Comparison of ENCODE assay signal across 9 cellular contexts in the genomic region with DNA sequence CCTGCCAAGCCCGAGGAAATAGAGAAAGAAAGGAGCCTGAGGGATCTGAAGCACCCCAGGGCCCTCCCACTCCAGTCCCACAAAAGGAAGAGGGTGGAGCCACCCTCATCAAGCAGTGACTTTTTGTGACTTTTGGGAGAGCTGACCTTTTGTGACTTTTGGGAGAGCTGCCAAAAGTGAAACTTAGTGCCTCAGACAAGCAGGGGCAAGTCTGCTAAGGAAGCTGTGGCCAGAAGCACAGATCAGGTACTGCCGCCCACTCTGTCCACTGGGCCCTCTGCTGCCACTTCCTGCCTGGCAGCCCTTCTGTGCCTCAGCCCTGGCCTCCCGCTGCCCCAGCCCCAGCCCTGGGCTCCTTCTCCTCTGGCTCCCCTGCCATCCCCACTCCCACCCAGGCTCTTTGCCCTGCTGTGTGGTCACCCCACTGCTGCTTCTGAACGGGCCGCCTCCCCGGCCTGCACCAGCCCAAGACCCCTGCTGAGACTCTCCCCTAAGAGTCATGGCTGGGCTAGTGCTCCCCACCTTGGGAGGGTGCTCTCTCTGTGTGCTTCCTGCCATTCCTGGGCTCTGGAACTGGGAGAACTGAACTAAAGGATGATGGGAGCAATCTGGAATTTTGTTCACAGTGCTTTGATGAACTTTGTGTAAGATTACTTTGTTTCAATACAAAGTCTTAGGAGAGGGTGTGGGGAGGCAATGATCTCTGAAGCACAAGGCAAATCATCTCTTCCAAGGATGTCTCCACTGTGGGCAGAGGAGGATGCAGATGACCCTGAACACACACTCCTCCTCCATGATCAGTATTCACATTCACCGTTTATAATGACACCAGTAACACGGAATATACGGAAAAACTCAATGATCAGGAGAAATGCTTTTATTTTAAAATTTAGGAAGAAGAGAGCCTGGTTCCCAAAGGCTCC. TPM values are rescaled to one million over a fixed set of nuclear protein-coding genes. Genes with fewer than 3 reads are reported as not detected.
DNase-seq lines count a peak whose midpoint lies in the region; ATAC-seq and TF ChIP-seq lines count a peak whose summit lies in the region.
"Had no signal": no experiment of that assay in that cellular context is flagged by ENCODE, and none has a peak within 500 bp of the region (broad histone marks: within the 10 kb centered on the region; RNA-seq: fewer than 3 reads in every experiment).

Gene APOBEC3H (plus strand): TSS at position 147 of the 923 bp plus-strand sequence. CDS start 3,035 bp downstream, outside the sequence.

- intact Hi-C loops in Right ventricle myocardium inferior (cut with DNase I), result no loop called here

- TF ChIP-seq CTCF in right atrium auricular region (IDR thresholded peaks at IDR 0.05) (no peak), fibroblast of lung (conservative IDR thresholded peaks at IDR 0.05 in 1 of 2, IDR thresholded peaks at IDR 0.05 in 1 of 2; ENCODE audit: low read depth in 1 of 2, low read length in 2 of 2) (no peak)

- H3K4me1 ChIP-seq in right atrium auricular region (peaks cover 0 to 9% of the 10 kb centered on the region in 2 donors), fibroblast of lung (ENCODE audit: control insufficient read depth, extremely low read depth, insufficient read depth, low read length) (no peaks in the 10 kb centered on the region)
- H3K4me1 ChIP-seq: adrenal gland had no signal

- H3K27ac ChIP-seq in right atrium auricular region, result peak within 1 kb of the TSS in 1 of 2 donors; percentile 14
- H3K27ac ChIP-seq in fibroblast of lung (ENCODE audit: insufficient read depth, low read length), result no peak within 1 kb of the TSS

- H3K4me2 ChIP-seq in fibroblast of lung (ENCODE audit: extremely low read depth, insufficient read depth, low read length), result no peak within 1 kb of the TSS

- H4K20me1 ChIP-seq in fibroblast of lung (ENCODE audit: control insufficient read depth, extremely low read depth, insufficient read depth, low read length), result no peaks in the 10 kb centered on the region

- H3K79me2 ChIP-seq in fibroblast of lung (ENCODE audit: control insufficient read depth, insufficient read depth, low read length), result no peaks in the 10 kb centered on the region

- H3K4me1 Mint-ChIP-seq in T-cell, result peaks cover 73 to 80% (median 74%) of the 10 kb centered on the region in 3 donors
- peaks cover 79% of the 10 kb centered on the region for H3K4me1 Mint-ChIP-seq in stimulated activated effector memory CD8-positive, alpha-beta T cell treated with anti-CD3 and anti-CD28 coated beads, Interleukin-12 subunit alpha, Interleukin-12 subunit beta, amount 100 ng/mL, for 72 hours

- H3K9me3 ChIP-seq in right atrium auricular region, result no peaks in the 10 kb centered on the region
- H3K9me3 ChIP-seq in fibroblast of lung (ENCODE audit: control insufficient read depth, insufficient read depth, low read depth, low read length), result no peaks in the 10 kb centered on the region
- H3K9me3 ChIP-seq: adrenal gland had no signal

- CTCF ChIA-PET in T-cell (lab: Charles Lee) (interaction anchor here in 1 of 2 donors (0.6 kb wide), 1 partner anchor 378 kb away, joined by 5 read pairs; no protein-coding TSS in a partner anchor), HEK293T (lab: Yijun Ruan, JAX) (no interaction called here)

- no peak within 1 kb of the TSS for H3K9ac ChIP-seq in fibroblast of lung (ENCODE audit: insufficient read depth, low read length)

- peak; percentile 53 for ATAC-seq in Right ventricle myocardium inferior
- peak in 2 of 4 experiments; percentile 15 to 33 for ATAC-seq in T-cell (replicated peaks in 1 of 4)
- ATAC-seq in stimulated activated effector memory CD8-positive, alpha-beta T cell treated with anti-CD3 and anti-CD28 coated beads, Interleukin-12 subunit alpha, Interleukin-12 subunit beta, amount 100 ng/mL, for 72 hours, result peak; percentile 8
- no peak for ATAC-seq in HG03457 (IDR thresholded peaks at IDR 0.05; ENCODE audit: unreplicated experiment)

- H3K9me3 Mint-ChIP-seq in T-cell, result no peaks in the 10 kb centered on the region
- no peaks in the 10 kb centered on the region for H3K9me3 Mint-ChIP-seq in stimulated activated effector memory CD8-positive, alpha-beta T cell treated with anti-CD3 and anti-CD28 coated beads, Interleukin-12 subunit alpha, Interleukin-12 subunit beta, amount 100 ng/mL, for 72 hours

- H3K36me3 ChIP-seq in right atrium auricular region (no peaks in the 10 kb centered on the region), fibroblast of lung (ENCODE audit: control insufficient read depth, insufficient read depth, low read length) (no peaks in the 10 kb centered on the region)
- H3K36me3 ChIP-seq: adrenal gland had no signal

- no peaks in the 10 kb centered on the region for H3K27me3 Mint-ChIP-seq in T-cell

- no peaks in the 10 kb centered on the region for H3K36me3 Mint-ChIP-seq in T-cell
- H3K36me3 Mint-ChIP-seq in stimulated activated effector memory CD8-positive, alpha-beta T cell treated with anti-CD3 and anti-CD28 coated beads, Interleukin-12 subunit alpha, Interleukin-12 subunit beta, amount 100 ng/mL, for 72 hours, result peaks cover 27% of the 10 kb centered on the region

- peak within 1 kb of the TSS; percentile 36 to 64 (median 56) for H3K4me3 Mint-ChIP-seq in T-cell
- H3K4me3 Mint-ChIP-seq in stimulated activated effector memory CD8-positive, alpha-beta T cell treated with anti-CD3 and anti-CD28 coated beads, Interleukin-12 subunit alpha, Interleukin-12 subunit beta, amount 100 ng/mL, for 72 hours, result peak within 1 kb of the TSS; percentile 87

- DNase-seq in Right ventricle myocardium inferior (ENCODE audit: missing footprints) (no peak), right atrium auricular region (ENCODE audit: low spot score) (no peak), T-cell (peak in 1 of 34 experiments; percentile 20), fibroblast of lung (ENCODE audit: low read depth in 2 of 2) (peak in 1 of 2 donors; percentile 8), 8988T (no peak), HEK293T (ENCODE audit: extremely low spot score) (no peak)
- peak in 1 of 2 donors; percentile 80 for DNase-seq in stimulated activated effector memory CD8-positive, alpha-beta T cell treated with anti-CD3 and anti-CD28 coated beads, Interleukin-12 subunit alpha, Interleukin-12 subunit beta, amount 100 ng/mL, for 72 hours (ENCODE audit: low spot score in 2 of 2)

- H3K4me3 ChIP-seq in right atrium auricular region, result no peak within 1 kb of the TSS
- no peak within 1 kb of the TSS for H3K4me3 ChIP-seq in fibroblast of lung (replicated peaks in 1 of 4; ENCODE audit: control extremely low read depth in 1 of 4, insufficient read depth in 1 of 4, low read depth in 3 of 4, low read length in 4 of 4)
- H3K4me3 ChIP-seq: adrenal gland had no signal

- H3K27me3 ChIP-seq in right atrium auricular region (no peaks in the 10 kb centered on the region), fibroblast of lung (ENCODE audit: control insufficient read depth, insufficient read depth, low read length) (peaks cover 3% of the 10 kb centered on the region)
- H3K27me3 ChIP-seq: adrenal gland had no signal

- peak within 1 kb of the TSS; percentile 23 for H2AFZ ChIP-seq in fibroblast of lung (ENCODE audit: low read length)

- POLR2A ChIA-PET in T-cell (lab: Charles Lee) (interaction anchor here in 1 of 2 donors (1.2 kb wide), 1 partner anchor 17 kb away, joined by 3 read pairs; no protein-coding TSS in a partner anchor), HEK293T (lab: Yijun Ruan, JAX) (no interaction called here)

- H3K27ac Mint-ChIP-seq in T-cell, result peak within 1 kb of the TSS; percentile 92 to 94
- H3K27ac Mint-ChIP-seq in stimulated activated effector memory CD8-positive, alpha-beta T cell treated with anti-CD3 and anti-CD28 coated beads, Interleukin-12 subunit alpha, Interleukin-12 subunit beta, amount 100 ng/mL, for 72 hours, result peak within 1 kb of the TSS; percentile 98

TF ChIP-seq in HEK293T, 16 proteins besides CTCF, POLR2A, EP300 and RAD21:
- TF ChIP-seq SUZ12 (IDR thresholded peaks at IDR 0.05) (no peak), ZNF384 (IDR thresholded peaks at IDR 0.05) (no peak), SP1 (IDR thresholded peaks at IDR 0.05) (no peak), TARDBP (IDR thresholded peaks at IDR 0.05) (no peak), LEF1 (IDR thresholded peaks at IDR 0.05; ENCODE audit: borderline replicate concordance) (no peak), BHLHE40 (IDR thresholded peaks at IDR 0.05; ENCODE audit: borderline replicate concordance) (no peak), FOXM1 (IDR thresholded peaks at IDR 0.05; ENCODE audit: borderline replicate concordance) (no peak), L3MBTL2 (conservative IDR thresholded peaks at IDR 0.05) (no peak), CTBP1 (IDR thresholded peaks at IDR 0.05; ENCODE audit: borderline replicate concordance) (no peak), FOXK2 (IDR thresholded peaks at IDR 0.05) (no peak), NFRKB (IDR thresholded peaks at IDR 0.05) (no peak)
- TF ChIP-seq, protein P1, sequence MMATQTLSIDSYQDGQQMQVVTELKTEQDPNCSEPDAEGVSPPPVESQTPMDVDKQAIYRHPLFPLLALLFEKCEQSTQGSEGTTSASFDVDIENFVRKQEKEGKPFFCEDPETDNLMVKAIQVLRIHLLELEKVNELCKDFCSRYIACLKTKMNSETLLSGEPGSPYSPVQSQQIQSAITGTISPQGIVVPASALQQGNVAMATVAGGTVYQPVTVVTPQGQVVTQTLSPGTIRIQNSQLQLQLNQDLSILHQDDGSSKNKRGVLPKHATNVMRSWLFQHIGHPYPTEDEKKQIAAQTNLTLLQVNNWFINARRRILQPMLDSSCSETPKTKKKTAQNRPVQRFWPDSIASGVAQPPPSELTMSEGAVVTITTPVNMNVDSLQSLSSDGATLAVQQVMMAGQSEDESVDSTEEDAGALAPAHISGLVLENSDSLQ (IDR thresholded peaks at IDR 0.05), result no peak

RNA-seq across cellular contexts. Expression of gene APOBEC3H, which starts in this region (rescaled TPM):
- 0.32 TPM for total RNA-seq in Right ventricle myocardium inferior
- 1 to 10 TPM in 1 of 2 donors, not detected in 1; 1.3 TPM for total RNA-seq in right atrium auricular region
- total RNA-seq in T-cell, result 1 to 10 TPM; 1.1 to 6.9 (median 6.1) TPM
- 0.26 and 1.3 TPM in 2 replicates for total RNA-seq in fibroblast of lung
- polyA plus RNA-seq in fibroblast of lung, result 0.20 TPM in 1 of 2 replicates, not detected in the other
- 0.12 and 1.2 TPM in 2 replicates for polyA plus RNA-seq in fibroblast of lung (2012)
- 2.7 TPM in 1 of 2 replicates, not detected in the other for polyA minus RNA-seq in fibroblast of lung (ENCODE audit: low replicate concordance)

Comparison
In these comparisons a context has a peak if more than half of its experiments do, and no peak if none do; other contexts are left out.
1. Peak in ATAC-seq in Right ventricle myocardium inferior; RNA of the gene not detected or under 1 TPM.